In genomic region chr10:117457071-117457810, GRCh38 we compare ENCODE assay signal across 22 cellular contexts.
A peak's percentile ranks its signal among the peaks of the same experiment; 100 is the strongest.
DNase-seq lines count a peak whose midpoint lies in the region; ATAC-seq, FAIRE-seq and TF ChIP-seq lines count a peak whose summit lies in the region.
"Had no signal": no experiment of that assay in that cellular context is flagged by ENCODE, and none has a peak within 500 bp of the region (broad histone marks: within the 10 kb centered on the region; RNA-seq: fewer than 3 reads in every experiment).

No MANE protein-coding gene starts in this region.

- POLR2A ChIA-PET in PC-9 (lab: Charles Lee; ENCODE audit: unreplicated experiment) = interaction anchor here (0.5 kb wide), 1 partner anchor 82 kb away, joined by 4 read pairs; the partner anchor contains the start of gene PDZD8

- H3K79me2 ChIP-seq in PC-9 (ENCODE audit: low read depth) = no peaks in the 10 kb centered on the region
- H3K79me2 ChIP-seq: hepatocyte had no signal

- H3K4me2 ChIP-seq in PC-9 = peak overlapping the region; percentile 61
- H3K4me2 ChIP-seq: A549, hepatocyte had no signal

- TF ChIP-seq CTCF in PC-9 (conservative IDR thresholded peaks at IDR 0.05) = no peak
- no peak for TF ChIP-seq CTCF in D721Med (IDR thresholded peaks at IDR 0.05; ENCODE audit: insufficient read depth, missing control alignments)

- H3K27me3 ChIP-seq in PC-9 (ENCODE audit: insufficient read depth, low read depth) = no peaks in the 10 kb centered on the region
- H3K27me3 ChIP-seq: ascending aorta, hepatocyte, thyroid gland had no signal

- H3K9me2 ChIP-seq in PC-9 (ENCODE audit: insufficient read depth) = no peaks in the 10 kb centered on the region

- H3K27ac ChIP-seq in PC-9 = peak overlapping the region; percentile 88
- H3K27ac ChIP-seq: ascending aorta, gastroesophageal sphincter, hepatocyte, thyroid gland had no signal

- no peak overlapping the region for H3K4me3 ChIP-seq in PC-9
- H3K4me3 ChIP-seq: A549, ascending aorta, gastroesophageal sphincter, hepatocyte, thyroid gland had no signal

- no peaks in the 10 kb centered on the region for H4K20me1 ChIP-seq in PC-9 (ENCODE audit: insufficient read depth)

- ATAC-seq in left cardiac atrium = no peak
- ATAC-seq: A549; activated CD8-positive, alpha-beta T cell treated with anti-CD3 and anti-CD28 coated beads, Interleukin-2, amount 10 ng/mL, durations not matched to agents 7 days and 5 days; SK-N-SH treated with all-trans-retinoic acid at 6 μM for 48 hours had no signal

- CTCF ChIA-PET in PC-9 (lab: Charles Lee) = no interaction called here

- DNase-seq in A172 (ENCODE audit: low spot score) (peak; percentile 21), KBM-7 (peak; percentile 7), PC-9 (peak in 1 of 2 experiments; percentile 42), iPS-NIHi11 (ENCODE audit: low spot score) (peak; percentile 49), HuH-7 (ENCODE audit: low spot score) (no peak), D721Med (ENCODE audit: insufficient read length, low spot score) (no peak), left cardiac atrium (no peak), HTR-8/SVneo (ENCODE audit: insufficient read length, low spot score) (no peak)
- DNase-seq: activated CD8-positive, alpha-beta T cell treated with anti-CD3 and anti-CD28 coated beads, Interleukin-2, amount 10 ng/mL, durations not matched to agents 7 days and 5 days; activated gamma-delta T cell; activated naive CD8-positive, alpha-beta T cell treated with anti-CD3 and anti-CD28 coated beads, Interleukin-2, amount 10 ng/mL, durations not matched to agents 7 days and 5 days; activated T-cell treated with anti-CD3 and anti-CD28 coated beads, Interleukin-2, amount 50 U/mL, for 1 hour; caudate nucleus; KG1; NCI-H1930; NCI-H526; thyroid gland had no signal

- BruUV-seq in PC-9 (replicated peaks; lab: Mats Ljungman, UMichigan) = no TSS peak

- no peak for FAIRE-seq in D721Med (lab: Jason Lieb, UNC)
- no peak for FAIRE-seq in HTR-8/SVneo (lab: Jason Lieb, UNC)
- FAIRE-seq: A549 had no signal

- peaks cover 8% of the 10 kb centered on the region; the same call in 1 of the 2 replicates for H3F3A ChIP-seq in PC-9 (ENCODE audit: insufficient read depth, low read depth)

- H3K36me3 ChIP-seq in PC-9 (ENCODE audit: low read depth) = no peaks in the 10 kb centered on the region
- H3K36me3 ChIP-seq: ascending aorta, gastroesophageal sphincter, thyroid gland had no signal

- in situ Hi-C loops in KBM-7 (cut with MboI; ENCODE audit: low pct_unique_long_range_greater_than_20kb, low sequenced_read_pairs) = no loop called here

- no peaks in the 10 kb centered on the region for H3K9me3 ChIP-seq in PC-9 (ENCODE audit: insufficient read depth, low read depth)
- H3K9me3 ChIP-seq: ascending aorta, thyroid gland had no signal

- peaks cover 62% of the 10 kb centered on the region for H3K4me1 ChIP-seq in PC-9 (replicated peaks; ENCODE audit: insufficient read depth)

- no peak overlapping the region for H2AFZ ChIP-seq in PC-9
- H2AFZ ChIP-seq: hepatocyte had no signal

- intact Hi-C loops in PC-9 (cut with micrococcal nuclease; ENCODE audit: unreplicated experiment) (no loop called here), left cardiac atrium (cut with DNase I) (no loop called here)

Comparison
In these comparisons a context has a peak if more than half of its experiments do, and no peak if none do; other contexts are left out.
1. DNase-seq: peak in A172 (single experiment), KBM-7 (single experiment) and iPS-NIHi11 (single experiment); none in HuH-7 (single experiment), D721Med (single experiment), left cardiac atrium (single experiment) and HTR-8/SVneo (single experiment).